1 cellular context compared by ENCODE assay signal in genomic region chr2:196286821-196287220, GRCh38.
A peak's percentile ranks its signal among the peaks of the same experiment; 100 is the strongest.
TF ChIP-seq lines count a peak whose summit lies in the region.

No MANE protein-coding gene starts in this region.

TF ChIP-seq in GM12878, 131 proteins besides CTCF, POLR2A, EP300 and RAD21 (continued from another document):
- TF ChIP-seq PRDM15 (CRISPR knock-in tag; IDR thresholded peaks at IDR 0.05) (no peak), HSF1 (IDR thresholded peaks at IDR 0.05; ENCODE audit: low read depth, low read length) (no peak), BCL11A (IDR thresholded peaks at IDR 0.05; ENCODE audit: low read depth, low read length) (0 out of 2 replicates have a peak, but pooled peaks have one; percentile 21), MAX (IDR thresholded peaks at IDR 0.05; ENCODE audit: low read depth, low read length) (no peak), CHD2 (IDR thresholded peaks at IDR 0.05; ENCODE audit: borderline replicate concordance, low read depth, low read length) (no peak), WRNIP1 (IDR thresholded peaks at IDR 0.05; ENCODE audit: borderline replicate concordance, low read depth, low read length) (no peak), ZNF622 (IDR thresholded peaks at IDR 0.05) (no peak), NR2F1 (conservative IDR thresholded peaks at IDR 0.05) (0 out of 2 replicates have a peak, but pooled peaks have one; percentile 14), ATF2 (IDR thresholded peaks at IDR 0.05; ENCODE audit: low read length) (no peak), SP1 (IDR thresholded peaks at IDR 0.05; ENCODE audit: low read depth, low read length) (no peak)
